In the genomic region with DNA sequence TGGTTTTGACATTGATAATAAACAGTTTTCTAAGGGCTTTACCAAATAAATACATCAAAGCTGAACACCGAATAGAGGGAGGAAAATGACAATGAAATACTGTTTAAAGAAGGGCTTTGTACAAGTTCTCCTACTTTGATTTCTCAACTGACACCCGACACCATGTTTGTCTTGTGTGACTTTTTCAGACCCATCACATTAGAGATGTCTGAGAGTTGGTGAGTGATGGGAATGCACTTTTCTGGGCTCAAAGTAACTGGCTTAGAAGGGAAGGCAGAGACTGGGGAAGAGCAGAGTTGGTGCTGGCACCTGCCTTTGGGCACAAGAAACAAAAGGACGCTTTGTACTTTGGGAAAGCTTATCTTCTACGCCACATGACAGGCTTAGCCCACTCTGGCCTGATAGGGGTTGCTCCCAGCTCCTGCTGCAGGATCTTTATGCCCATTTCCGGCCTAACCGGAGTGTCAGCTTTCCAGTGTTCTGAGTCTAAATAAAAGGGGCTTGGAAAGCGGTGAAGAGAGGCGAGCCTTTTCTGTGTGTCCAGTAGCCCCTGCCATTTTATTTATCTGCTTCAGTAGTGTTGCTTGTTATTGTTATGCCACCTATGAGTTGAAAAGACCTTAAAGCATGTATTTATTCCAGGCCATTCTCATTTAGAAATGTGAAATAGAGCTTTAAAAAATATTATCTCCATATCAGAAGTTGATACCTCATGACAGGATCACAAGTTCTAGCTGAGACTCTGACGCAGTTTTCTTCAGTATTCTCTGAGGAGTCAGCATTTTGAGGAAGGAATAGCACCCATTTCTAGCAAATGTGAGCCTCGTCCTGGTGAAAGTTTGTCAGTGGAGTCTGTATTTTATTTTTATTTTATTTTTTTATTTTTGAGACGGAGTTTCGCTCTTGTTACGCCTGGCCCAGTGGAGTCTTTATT, we compare ENCODE assay signal across 1 cellular context.
TF ChIP-seq lines count a peak whose summit lies in the region.

No MANE protein-coding gene starts in this region.

TF ChIP-seq in HepG2, 621 proteins besides CTCF, POLR2A, EP300 and RAD21 (continued from another document and continues in another):
- TF ChIP-seq, protein P1, sequence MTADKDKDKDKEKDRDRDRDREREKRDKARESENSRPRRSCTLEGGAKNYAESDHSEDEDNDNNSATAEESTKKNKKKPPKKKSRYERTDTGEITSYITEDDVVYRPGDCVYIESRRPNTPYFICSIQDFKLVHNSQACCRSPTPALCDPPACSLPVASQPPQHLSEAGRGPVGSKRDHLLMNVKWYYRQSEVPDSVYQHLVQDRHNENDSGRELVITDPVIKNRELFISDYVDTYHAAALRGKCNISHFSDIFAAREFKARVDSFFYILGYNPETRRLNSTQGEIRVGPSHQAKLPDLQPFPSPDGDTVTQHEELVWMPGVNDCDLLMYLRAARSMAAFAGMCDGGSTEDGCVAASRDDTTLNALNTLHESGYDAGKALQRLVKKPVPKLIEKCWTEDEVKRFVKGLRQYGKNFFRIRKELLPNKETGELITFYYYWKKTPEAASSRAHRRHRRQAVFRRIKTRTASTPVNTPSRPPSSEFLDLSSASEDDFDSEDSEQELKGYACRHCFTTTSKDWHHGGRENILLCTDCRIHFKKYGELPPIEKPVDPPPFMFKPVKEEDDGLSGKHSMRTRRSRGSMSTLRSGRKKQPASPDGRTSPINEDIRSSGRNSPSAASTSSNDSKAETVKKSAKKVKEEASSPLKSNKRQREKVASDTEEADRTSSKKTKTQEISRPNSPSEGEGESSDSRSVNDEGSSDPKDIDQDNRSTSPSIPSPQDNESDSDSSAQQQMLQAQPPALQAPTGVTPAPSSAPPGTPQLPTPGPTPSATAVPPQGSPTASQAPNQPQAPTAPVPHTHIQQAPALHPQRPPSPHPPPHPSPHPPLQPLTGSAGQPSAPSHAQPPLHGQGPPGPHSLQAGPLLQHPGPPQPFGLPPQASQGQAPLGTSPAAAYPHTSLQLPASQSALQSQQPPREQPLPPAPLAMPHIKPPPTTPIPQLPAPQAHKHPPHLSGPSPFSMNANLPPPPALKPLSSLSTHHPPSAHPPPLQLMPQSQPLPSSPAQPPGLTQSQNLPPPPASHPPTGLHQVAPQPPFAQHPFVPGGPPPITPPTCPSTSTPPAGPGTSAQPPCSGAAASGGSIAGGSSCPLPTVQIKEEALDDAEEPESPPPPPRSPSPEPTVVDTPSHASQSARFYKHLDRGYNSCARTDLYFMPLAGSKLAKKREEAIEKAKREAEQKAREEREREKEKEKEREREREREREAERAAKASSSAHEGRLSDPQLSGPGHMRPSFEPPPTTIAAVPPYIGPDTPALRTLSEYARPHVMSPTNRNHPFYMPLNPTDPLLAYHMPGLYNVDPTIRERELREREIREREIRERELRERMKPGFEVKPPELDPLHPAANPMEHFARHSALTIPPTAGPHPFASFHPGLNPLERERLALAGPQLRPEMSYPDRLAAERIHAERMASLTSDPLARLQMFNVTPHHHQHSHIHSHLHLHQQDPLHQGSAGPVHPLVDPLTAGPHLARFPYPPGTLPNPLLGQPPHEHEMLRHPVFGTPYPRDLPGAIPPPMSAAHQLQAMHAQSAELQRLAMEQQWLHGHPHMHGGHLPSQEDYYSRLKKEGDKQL (CRISPR knock-in tag; IDR thresholded peaks at IDR 0.05; ENCODE audit: low read depth), result peak; percentile 94
- TF ChIP-seq, protein P2, sequence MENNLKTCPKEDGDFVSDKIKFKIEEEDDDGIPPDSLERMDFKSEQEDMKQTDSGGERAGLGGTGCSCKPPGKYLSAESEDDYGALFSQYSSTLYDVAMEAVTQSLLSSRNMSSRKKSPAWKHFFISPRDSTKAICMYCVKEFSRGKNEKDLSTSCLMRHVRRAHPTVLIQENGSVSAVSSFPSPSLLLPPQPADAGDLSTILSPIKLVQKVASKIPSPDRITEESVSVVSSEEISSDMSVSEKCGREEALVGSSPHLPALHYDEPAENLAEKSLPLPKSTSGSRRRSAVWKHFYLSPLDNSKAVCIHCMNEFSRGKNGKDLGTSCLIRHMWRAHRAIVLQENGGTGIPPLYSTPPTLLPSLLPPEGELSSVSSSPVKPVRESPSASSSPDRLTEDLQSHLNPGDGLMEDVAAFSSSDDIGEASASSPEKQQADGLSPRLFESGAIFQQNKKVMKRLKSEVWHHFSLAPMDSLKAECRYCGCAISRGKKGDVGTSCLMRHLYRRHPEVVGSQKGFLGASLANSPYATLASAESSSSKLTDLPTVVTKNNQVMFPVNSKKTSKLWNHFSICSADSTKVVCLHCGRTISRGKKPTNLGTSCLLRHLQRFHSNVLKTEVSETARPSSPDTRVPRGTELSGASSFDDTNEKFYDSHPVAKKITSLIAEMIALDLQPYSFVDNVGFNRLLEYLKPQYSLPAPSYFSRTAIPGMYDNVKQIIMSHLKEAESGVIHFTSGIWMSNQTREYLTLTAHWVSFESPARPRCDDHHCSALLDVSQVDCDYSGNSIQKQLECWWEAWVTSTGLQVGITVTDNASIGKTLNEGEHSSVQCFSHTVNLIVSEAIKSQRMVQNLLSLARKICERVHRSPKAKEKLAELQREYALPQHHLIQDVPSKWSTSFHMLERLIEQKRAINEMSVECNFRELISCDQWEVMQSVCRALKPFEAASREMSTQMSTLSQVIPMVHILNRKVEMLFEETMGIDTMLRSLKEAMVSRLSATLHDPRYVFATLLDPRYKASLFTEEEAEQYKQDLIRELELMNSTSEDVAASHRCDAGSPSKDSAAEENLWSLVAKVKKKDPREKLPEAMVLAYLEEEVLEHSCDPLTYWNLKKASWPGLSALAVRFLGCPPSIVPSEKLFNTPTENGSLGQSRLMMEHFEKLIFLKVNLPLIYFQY (CRISPR knock-in tag; IDR thresholded peaks at IDR 0.05; ENCODE audit: borderline replicate concordance), result 0 out of 2 replicates have a peak, but pooled peaks have one; percentile 17
- TF ChIP-seq ZBTB7B (CRISPR knock-in tag; IDR thresholded peaks at IDR 0.05), result peak; percentile 28; the same call in 1 of the 2 replicates
- TF ChIP-seq, protein P3, sequence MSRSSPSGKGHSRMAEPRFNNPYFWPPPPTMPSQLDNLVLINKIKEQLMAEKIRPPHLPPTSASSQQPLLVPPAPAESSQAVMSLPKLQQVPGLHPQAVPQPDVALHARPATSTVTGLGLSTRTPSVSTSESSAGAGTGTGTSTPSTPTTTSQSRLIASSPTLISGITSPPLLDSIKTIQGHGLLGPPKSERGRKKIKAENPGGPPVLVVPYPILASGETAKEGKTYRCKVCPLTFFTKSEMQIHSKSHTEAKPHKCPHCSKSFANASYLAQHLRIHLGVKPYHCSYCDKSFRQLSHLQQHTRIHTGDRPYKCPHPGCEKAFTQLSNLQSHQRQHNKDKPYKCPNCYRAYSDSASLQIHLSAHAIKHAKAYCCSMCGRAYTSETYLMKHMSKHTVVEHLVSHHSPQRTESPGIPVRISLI (CRISPR knock-in tag; IDR thresholded peaks at IDR 0.05; ENCODE audit: borderline replicate concordance), result peak; percentile 67; the same call in 1 of the 2 replicates
- TF ChIP-seq ZEB1 (IDR thresholded peaks at IDR 0.05; ENCODE audit: insufficient replicate concordance, low read depth), result peak; percentile 38
- peak; percentile 75 for TF ChIP-seq HHEX (CRISPR knock-in tag; IDR thresholded peaks at IDR 0.05)
- peak; percentile 30; the same call in 1 of the 2 replicates for TF ChIP-seq YEATS2 (CRISPR knock-in tag; IDR thresholded peaks at IDR 0.05; ENCODE audit: borderline replicate concordance)
- TF ChIP-seq ARID2 (CRISPR knock-in tag; IDR thresholded peaks at IDR 0.05; ENCODE audit: borderline replicate concordance), result peak; percentile 54; the same call in 1 of the 2 replicates
- no peak for TF ChIP-seq GABPA (IDR thresholded peaks at IDR 0.05; ENCODE audit: low read depth, low read length)
- TF ChIP-seq GABPA (CRISPR knock-in tag; IDR thresholded peaks at IDR 0.05; ENCODE audit: low read depth), result peak; percentile 26; the same call in 1 of the 2 replicates
- TF ChIP-seq, protein P4, sequence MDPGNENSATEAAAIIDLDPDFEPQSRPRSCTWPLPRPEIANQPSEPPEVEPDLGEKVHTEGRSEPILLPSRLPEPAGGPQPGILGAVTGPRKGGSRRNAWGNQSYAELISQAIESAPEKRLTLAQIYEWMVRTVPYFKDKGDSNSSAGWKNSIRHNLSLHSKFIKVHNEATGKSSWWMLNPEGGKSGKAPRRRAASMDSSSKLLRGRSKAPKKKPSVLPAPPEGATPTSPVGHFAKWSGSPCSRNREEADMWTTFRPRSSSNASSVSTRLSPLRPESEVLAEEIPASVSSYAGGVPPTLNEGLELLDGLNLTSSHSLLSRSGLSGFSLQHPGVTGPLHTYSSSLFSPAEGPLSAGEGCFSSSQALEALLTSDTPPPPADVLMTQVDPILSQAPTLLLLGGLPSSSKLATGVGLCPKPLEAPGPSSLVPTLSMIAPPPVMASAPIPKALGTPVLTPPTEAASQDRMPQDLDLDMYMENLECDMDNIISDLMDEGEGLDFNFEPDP (CRISPR knock-in tag; conservative IDR thresholded peaks at IDR 0.05), result no peak
- TF ChIP-seq TBP (CRISPR knock-in tag; IDR thresholded peaks at IDR 0.05), result no peak
- TF ChIP-seq, protein P5, sequence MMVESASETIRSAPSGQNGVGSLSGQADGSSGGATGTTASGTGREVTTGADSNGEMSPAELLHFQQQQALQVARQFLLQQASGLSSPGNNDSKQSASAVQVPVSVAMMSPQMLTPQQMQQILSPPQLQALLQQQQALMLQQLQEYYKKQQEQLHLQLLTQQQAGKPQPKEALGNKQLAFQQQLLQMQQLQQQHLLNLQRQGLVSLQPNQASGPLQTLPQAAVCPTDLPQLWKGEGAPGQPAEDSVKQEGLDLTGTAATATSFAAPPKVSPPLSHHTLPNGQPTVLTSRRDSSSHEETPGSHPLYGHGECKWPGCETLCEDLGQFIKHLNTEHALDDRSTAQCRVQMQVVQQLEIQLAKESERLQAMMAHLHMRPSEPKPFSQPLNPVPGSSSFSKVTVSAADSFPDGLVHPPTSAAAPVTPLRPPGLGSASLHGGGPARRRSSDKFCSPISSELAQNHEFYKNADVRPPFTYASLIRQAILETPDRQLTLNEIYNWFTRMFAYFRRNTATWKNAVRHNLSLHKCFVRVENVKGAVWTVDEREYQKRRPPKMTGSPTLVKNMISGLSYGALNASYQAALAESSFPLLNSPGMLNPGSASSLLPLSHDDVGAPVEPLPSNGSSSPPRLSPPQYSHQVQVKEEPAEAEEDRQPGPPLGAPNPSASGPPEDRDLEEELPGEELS (CRISPR knock-in tag; IDR thresholded peaks at IDR 0.05), result peak; percentile 86
- TF ChIP-seq HNF4G (IDR thresholded peaks at IDR 0.05; ENCODE audit: borderline replicate concordance, low read depth, low read length), result no peak
- no peak for TF ChIP-seq HNF4G (CRISPR knock-in tag; IDR thresholded peaks at IDR 0.05; ENCODE audit: borderline replicate concordance, low read depth)
- TF ChIP-seq, protein P6, sequence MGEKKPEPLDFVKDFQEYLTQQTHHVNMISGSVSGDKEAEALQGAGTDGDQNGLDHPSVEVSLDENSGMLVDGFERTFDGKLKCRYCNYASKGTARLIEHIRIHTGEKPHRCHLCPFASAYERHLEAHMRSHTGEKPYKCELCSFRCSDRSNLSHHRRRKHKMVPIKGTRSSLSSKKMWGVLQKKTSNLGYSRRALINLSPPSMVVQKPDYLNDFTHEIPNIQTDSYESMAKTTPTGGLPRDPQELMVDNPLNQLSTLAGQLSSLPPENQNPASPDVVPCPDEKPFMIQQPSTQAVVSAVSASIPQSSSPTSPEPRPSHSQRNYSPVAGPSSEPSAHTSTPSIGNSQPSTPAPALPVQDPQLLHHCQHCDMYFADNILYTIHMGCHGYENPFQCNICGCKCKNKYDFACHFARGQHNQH (CRISPR knock-in tag; IDR thresholded peaks at IDR 0.05), result peak; percentile 29; the same call in 1 of the 2 replicates
- peak; percentile 84; the same call in 1 of the 2 replicates for TF ChIP-seq ZNF792 (CRISPR knock-in tag; IDR thresholded peaks at IDR 0.05)
- TF ChIP-seq, protein P7, sequence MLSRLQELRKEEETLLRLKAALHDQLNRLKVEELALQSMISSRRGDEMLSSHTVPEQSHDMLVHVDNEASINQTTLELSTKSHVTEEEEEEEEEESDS (CRISPR knock-in tag; IDR thresholded peaks at IDR 0.05; ENCODE audit: borderline replicate concordance), result no peak
- TF ChIP-seq, protein P8, sequence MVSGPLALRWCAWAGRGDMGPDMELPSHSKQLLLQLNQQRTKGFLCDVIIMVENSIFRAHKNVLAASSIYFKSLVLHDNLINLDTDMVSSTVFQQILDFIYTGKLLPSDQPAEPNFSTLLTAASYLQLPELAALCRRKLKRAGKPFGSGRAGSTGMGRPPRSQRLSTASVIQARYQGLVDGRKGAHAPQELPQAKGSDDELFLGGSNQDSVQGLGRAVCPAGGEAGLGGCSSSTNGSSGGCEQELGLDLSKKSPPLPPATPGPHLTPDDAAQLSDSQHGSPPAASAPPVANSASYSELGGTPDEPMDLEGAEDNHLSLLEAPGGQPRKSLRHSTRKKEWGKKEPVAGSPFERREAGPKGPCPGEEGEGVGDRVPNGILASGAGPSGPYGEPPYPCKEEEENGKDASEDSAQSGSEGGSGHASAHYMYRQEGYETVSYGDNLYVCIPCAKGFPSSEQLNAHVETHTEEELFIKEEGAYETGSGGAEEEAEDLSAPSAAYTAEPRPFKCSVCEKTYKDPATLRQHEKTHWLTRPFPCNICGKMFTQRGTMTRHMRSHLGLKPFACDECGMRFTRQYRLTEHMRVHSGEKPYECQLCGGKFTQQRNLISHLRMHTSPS (CRISPR knock-in tag; IDR thresholded peaks at IDR 0.05; ENCODE audit: low read depth), result peak; percentile 83
- TF ChIP-seq, protein P9, sequence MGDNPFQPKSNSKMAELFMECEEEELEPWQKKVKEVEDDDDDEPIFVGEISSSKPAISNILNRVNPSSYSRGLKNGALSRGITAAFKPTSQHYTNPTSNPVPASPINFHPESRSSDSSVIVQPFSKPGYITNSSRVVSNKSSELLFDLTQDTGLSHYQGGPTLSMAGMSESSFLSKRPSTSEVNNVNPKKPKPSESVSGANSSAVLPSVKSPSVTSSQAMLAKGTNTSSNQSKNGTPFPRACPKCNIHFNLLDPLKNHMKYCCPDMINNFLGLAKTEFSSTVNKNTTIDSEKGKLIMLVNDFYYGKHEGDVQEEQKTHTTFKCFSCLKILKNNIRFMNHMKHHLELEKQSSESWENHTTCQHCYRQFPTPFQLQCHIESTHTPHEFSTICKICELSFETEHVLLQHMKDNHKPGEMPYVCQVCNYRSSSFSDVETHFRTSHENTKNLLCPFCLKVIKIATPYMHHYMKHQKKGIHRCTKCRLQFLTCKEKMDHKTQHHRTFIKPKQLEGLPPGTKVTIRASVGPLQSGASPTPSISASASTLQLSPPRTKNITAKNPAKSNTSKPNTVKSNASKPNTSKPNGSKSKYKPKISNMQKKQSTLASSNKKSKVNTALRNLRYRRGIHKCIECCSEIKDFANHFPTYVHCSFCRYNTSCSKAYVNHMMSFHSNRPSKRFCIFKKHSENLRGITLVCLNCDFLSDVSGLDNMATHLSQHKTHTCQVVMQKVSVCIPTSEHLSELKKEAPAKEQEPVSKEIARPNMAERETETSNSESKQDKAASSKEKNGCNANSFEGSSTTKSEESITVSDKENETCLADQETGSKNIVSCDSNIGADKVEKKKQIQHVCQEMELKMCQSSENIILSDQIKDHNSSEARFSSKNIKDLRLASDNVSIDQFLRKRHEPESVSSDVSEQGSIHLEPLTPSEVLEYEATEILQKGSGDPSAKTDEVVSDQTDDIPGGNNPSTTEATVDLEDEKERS (CRISPR knock-in tag; IDR thresholded peaks at IDR 0.05), result peak; percentile 28; the same call in 1 of the 2 replicates
- TF ChIP-seq NFYB (CRISPR knock-in tag; IDR thresholded peaks at IDR 0.05), result no peak
- TF ChIP-seq TARDBP (CRISPR knock-in tag; IDR thresholded peaks at IDR 0.05), result peak; percentile 75
- peak; percentile 95 for TF ChIP-seq SOX13 (IDR thresholded peaks at IDR 0.05)
- peak in 1 of 2 experiments; percentile 100; a peak in 2 of 4 replicates for TF ChIP-seq SOX13 (CRISPR knock-in tag; conservative IDR thresholded peaks at IDR 0.05 in 1 of 2, IDR thresholded peaks at IDR 0.05 in 1 of 2)
- TF ChIP-seq ZNF678 (CRISPR knock-in tag; IDR thresholded peaks at IDR 0.05), result no peak
